1 cellular context compared by ENCODE assay signal in genomic region chr9:75892168-75892901, GRCh38.
A peak's percentile ranks its signal among the peaks of the same experiment; 100 is the strongest.
TF ChIP-seq lines count a peak whose summit lies in the region.

No MANE protein-coding gene starts in this region.

TF ChIP-seq in HEK293, 187 proteins besides CTCF, POLR2A, EP300 and RAD21 (continued from another document and continues in another):
- TF ChIP-seq ZNF280D (tag by site-specific recombination; IDR thresholded peaks at IDR 0.05) = no peak
- TF ChIP-seq ZNF561 (tag by site-specific recombination; IDR thresholded peaks at IDR 0.05; ENCODE audit: borderline replicate concordance) = no peak; the same call in 1 of the 2 replicates
- no peak for TF ChIP-seq ZNF132 (tag by site-specific recombination; IDR thresholded peaks at IDR 0.05; ENCODE audit: borderline replicate concordance)
- TF ChIP-seq TSHZ1 (tag by site-specific recombination; IDR thresholded peaks at IDR 0.05; ENCODE audit: borderline replicate concordance) = no peak
- no peak for TF ChIP-seq ZNF677 (tag by site-specific recombination; IDR thresholded peaks at IDR 0.05)
- peak; percentile 84 for TF ChIP-seq PRDM10 (tag by site-specific recombination; IDR thresholded peaks at IDR 0.05)
- TF ChIP-seq ZBTB20 (tag by site-specific recombination; IDR thresholded peaks at IDR 0.05) = peak; percentile 83
- no peak for TF ChIP-seq ZNF221 (tag by site-specific recombination; IDR thresholded peaks at IDR 0.05; ENCODE audit: borderline replicate concordance)
- no peak for TF ChIP-seq ZSCAN18 (tag by site-specific recombination; IDR thresholded peaks at IDR 0.05)
- peak; percentile 77 for TF ChIP-seq ZNF366 (tag by site-specific recombination; conservative IDR thresholded peaks at IDR 0.05)
- no peak for TF ChIP-seq ZNF571 (tag by site-specific recombination; IDR thresholded peaks at IDR 0.05)
- TF ChIP-seq SCRT1 (tag by site-specific recombination; IDR thresholded peaks at IDR 0.05; ENCODE audit: borderline replicate concordance) = no peak
- TF ChIP-seq ZNF37A (tag by site-specific recombination; IDR thresholded peaks at IDR 0.05) = no peak
- TF ChIP-seq ZNF214 (tag by site-specific recombination; IDR thresholded peaks at IDR 0.05; ENCODE audit: borderline replicate concordance) = no peak
- no peak for TF ChIP-seq ZNF23 (tag by site-specific recombination; IDR thresholded peaks at IDR 0.05; ENCODE audit: borderline replicate concordance)
- no peak for TF ChIP-seq ZNF513 (tag by site-specific recombination; IDR thresholded peaks at IDR 0.05)
- no peak for TF ChIP-seq ZSCAN30 (tag by site-specific recombination; IDR thresholded peaks at IDR 0.05)
- no peak for TF ChIP-seq ELK4 (IDR thresholded peaks at IDR 0.05; ENCODE audit: borderline replicate concordance, low read depth, low read length)
- TF ChIP-seq ZBTB17 (tag by site-specific recombination; IDR thresholded peaks at IDR 0.05) = peak; percentile 48; the same call in 1 of the 2 replicates
- no peak for TF ChIP-seq ZFP37 (tag by site-specific recombination; IDR thresholded peaks at IDR 0.05)
- no peak for TF ChIP-seq ZNF610 (tag by site-specific recombination; IDR thresholded peaks at IDR 0.05; ENCODE audit: borderline replicate concordance)
- no peak for TF ChIP-seq ZNF704 (tag by site-specific recombination; IDR thresholded peaks at IDR 0.05)
- TF ChIP-seq ZNF274 (IDR thresholded peaks at IDR 0.05; ENCODE audit: low read length) = no peak
- TF ChIP-seq ZNF274 (tag by site-specific recombination; IDR thresholded peaks at IDR 0.05; ENCODE audit: borderline replicate concordance) = no peak
- TF ChIP-seq ZNF10 (tag by site-specific recombination; IDR thresholded peaks at IDR 0.05) = no peak
- TF ChIP-seq ZBTB48 (tag by site-specific recombination; IDR thresholded peaks at IDR 0.05) = 0 out of 2 replicates have a peak, but pooled peaks have one; percentile 23
- no peak for TF ChIP-seq AEBP2 (tag by site-specific recombination; IDR thresholded peaks at IDR 0.05; ENCODE audit: borderline replicate concordance)
- no peak for TF ChIP-seq ZNF48 (tag by site-specific recombination; IDR thresholded peaks at IDR 0.05)
- TF ChIP-seq ZBTB11 (tag by site-specific recombination; conservative IDR thresholded peaks at IDR 0.05; ENCODE audit: low read depth) = no peak; the same call in 1 of the 2 replicates
- no peak for TF ChIP-seq TRIM28 (IDR thresholded peaks at IDR 0.05; ENCODE audit: borderline replicate concordance, low read length)
- TF ChIP-seq ZNF549 (tag by site-specific recombination; IDR thresholded peaks at IDR 0.05) = no peak
- TF ChIP-seq ZNF146 (tag by site-specific recombination; IDR thresholded peaks at IDR 0.05) = no peak
- no peak for TF ChIP-seq ATF2 (tag by site-specific recombination; IDR thresholded peaks at IDR 0.05; ENCODE audit: low read depth)
- TF ChIP-seq ZBTB21 (tag by site-specific recombination; IDR thresholded peaks at IDR 0.05) = no peak
